8 cellular contexts compared by ENCODE assay signal in genomic region chr15:40100133-40100946, GRCh38. TPM values are rescaled to one million over a fixed set of nuclear protein-coding genes. Genes with fewer than 3 reads are reported as not detected.
DNase-seq lines count a peak whose midpoint lies in the region; ATAC-seq and TF ChIP-seq lines count a peak whose summit lies in the region.

No MANE protein-coding gene starts in this region.

- H3K36me3 ChIP-seq in NT2/D1 (ENCODE audit: insufficient read depth, insufficient read length, low read length) (peaks cover 14% of the 10 kb centered on the region), endodermal cell (ENCODE audit: control insufficient read depth, insufficient read depth, low read length) (peaks cover 28% of the 10 kb centered on the region)

- no peaks in the 10 kb centered on the region for H3K9me3 Mint-ChIP-seq in T-helper 1 cell treated with Interleukin-12 subunit alpha and Interleukin-12 subunit beta and Interleukin-4 antibody, amounts not matched to agents 30 μg/mL and 1 μg/mL, for 36 hours
- H3K9me3 Mint-ChIP-seq in endodermal cell, result no peaks in the 10 kb centered on the region
- H3K9me3 Mint-ChIP-seq in stimulated activated effector memory CD8-positive, alpha-beta T cell treated with anti-CD3 and anti-CD28 coated beads, Interleukin-12 subunit alpha, Interleukin-12 subunit beta, amount 100 ng/mL, for 72 hours, result no peaks in the 10 kb centered on the region

- H3K4me1 ChIP-seq in NT2/D1 (ENCODE audit: insufficient read depth, insufficient read length), result peaks cover 25% of the 10 kb centered on the region
- peaks cover 16% of the 10 kb centered on the region for H3K4me1 ChIP-seq in endodermal cell (ENCODE audit: control insufficient read depth, insufficient read depth, low read length)

- no peak overlapping the region for H3K27ac Mint-ChIP-seq in T-helper 1 cell treated with Interleukin-12 subunit alpha and Interleukin-12 subunit beta and Interleukin-4 antibody, amounts not matched to agents 30 μg/mL and 1 μg/mL, for 36 hours
- peak overlapping the region; percentile 63 for H3K27ac Mint-ChIP-seq in endodermal cell
- peak overlapping the region; percentile 98 for H3K27ac Mint-ChIP-seq in stimulated activated effector memory CD8-positive, alpha-beta T cell treated with anti-CD3 and anti-CD28 coated beads, Interleukin-12 subunit alpha, Interleukin-12 subunit beta, amount 100 ng/mL, for 72 hours

- peak overlapping the region; percentile 25 for H3K4me3 Mint-ChIP-seq in T-helper 1 cell treated with Interleukin-12 subunit alpha and Interleukin-12 subunit beta and Interleukin-4 antibody, amounts not matched to agents 30 μg/mL and 1 μg/mL, for 36 hours
- H3K4me3 Mint-ChIP-seq in endodermal cell, result no peak overlapping the region
- H3K4me3 Mint-ChIP-seq in stimulated activated effector memory CD8-positive, alpha-beta T cell treated with anti-CD3 and anti-CD28 coated beads, Interleukin-12 subunit alpha, Interleukin-12 subunit beta, amount 100 ng/mL, for 72 hours, result peak overlapping the region; percentile 16

- no peak for TF ChIP-seq CTCF in endodermal cell (conservative IDR thresholded peaks at IDR 0.05)

- no peaks in the 10 kb centered on the region for H3K9me3 ChIP-seq in NT2/D1 (ENCODE audit: insufficient read depth, low read length)
- no peaks in the 10 kb centered on the region for H3K9me3 ChIP-seq in endodermal cell (ENCODE audit: control insufficient read depth, low read length)

- H3K36me3 Mint-ChIP-seq in T-helper 1 cell treated with Interleukin-12 subunit alpha and Interleukin-12 subunit beta and Interleukin-4 antibody, amounts not matched to agents 30 μg/mL and 1 μg/mL, for 36 hours (ENCODE audit: low read depth), result peaks cover 29% of the 10 kb centered on the region
- H3K36me3 Mint-ChIP-seq in endodermal cell (ENCODE audit: low read depth), result peaks cover 33% of the 10 kb centered on the region
- peaks cover 26% of the 10 kb centered on the region for H3K36me3 Mint-ChIP-seq in stimulated activated effector memory CD8-positive, alpha-beta T cell treated with anti-CD3 and anti-CD28 coated beads, Interleukin-12 subunit alpha, Interleukin-12 subunit beta, amount 100 ng/mL, for 72 hours

- no peak for DNase-seq in T-helper 1 cell
- no peak for DNase-seq in NT2/D1 (ENCODE audit: low read depth, low spot score)
- no peak for DNase-seq in endodermal cell
- no peak for DNase-seq in stimulated activated effector memory CD8-positive, alpha-beta T cell treated with anti-CD3 and anti-CD28 coated beads, Interleukin-12 subunit alpha, Interleukin-12 subunit beta, amount 100 ng/mL, for 72 hours (ENCODE audit: low spot score in 2 of 2)
- no peak for DNase-seq in SKM-1 (lab: John Stamatoyannopoulos, UW; ENCODE audit: unreplicated experiment)
- DNase-seq in NCI-H2227 (lab: John Stamatoyannopoulos, UW; ENCODE audit: unreplicated experiment), result no peak
- no peak for DNase-seq in NCI-H226

- H3K27me3 ChIP-seq in NT2/D1 (ENCODE audit: insufficient read depth, insufficient read length) (peaks cover 2% of the 10 kb centered on the region), endodermal cell (ENCODE audit: control insufficient read depth, insufficient read depth, low read length, poor library complexity, severe bottlenecking) (no peaks in the 10 kb centered on the region)

- ATAC-seq in stimulated activated effector memory CD8-positive, alpha-beta T cell treated with anti-CD3 and anti-CD28 coated beads, Interleukin-12 subunit alpha, Interleukin-12 subunit beta, amount 100 ng/mL, for 72 hours, result no peak

- H3K9ac ChIP-seq in NT2/D1 (ENCODE audit: insufficient read length, low read depth) (peak overlapping the region; percentile 3), endodermal cell (ENCODE audit: extremely low read depth, low read length, poor library complexity, severe bottlenecking) (no peak overlapping the region)

- 83 to 95% methylated on average over 9 to 13 of the region's 13 CpGs for whole genome bisulfite sequencing in endodermal cell (ENCODE audit: insufficient coverage in 1 of 2, insufficient read length in 1 of 2), 2 experiments

- H3K4me1 Mint-ChIP-seq in T-helper 1 cell treated with Interleukin-12 subunit alpha and Interleukin-12 subunit beta and Interleukin-4 antibody, amounts not matched to agents 30 μg/mL and 1 μg/mL, for 36 hours (ENCODE audit: low read depth), result peaks cover 75% of the 10 kb centered on the region
- peaks cover 63% of the 10 kb centered on the region for H3K4me1 Mint-ChIP-seq in endodermal cell
- H3K4me1 Mint-ChIP-seq in stimulated activated effector memory CD8-positive, alpha-beta T cell treated with anti-CD3 and anti-CD28 coated beads, Interleukin-12 subunit alpha, Interleukin-12 subunit beta, amount 100 ng/mL, for 72 hours, result peaks cover 76% of the 10 kb centered on the region

- H3K27me3 Mint-ChIP-seq in T-helper 1 cell treated with Interleukin-12 subunit alpha and Interleukin-12 subunit beta and Interleukin-4 antibody, amounts not matched to agents 30 μg/mL and 1 μg/mL, for 36 hours (ENCODE audit: low read depth), result peaks cover 9% of the 10 kb centered on the region
- no peaks in the 10 kb centered on the region for H3K27me3 Mint-ChIP-seq in endodermal cell (ENCODE audit: insufficient read depth)

- H3K27ac ChIP-seq in endodermal cell (ENCODE audit: low read depth, low read length), result no peak overlapping the region

- H3K4me3 ChIP-seq in NT2/D1 (ENCODE audit: insufficient read length, low read depth) (no peak overlapping the region), endodermal cell (ENCODE audit: low read length) (no peak overlapping the region)

RNA-seq across cellular contexts. Expression of gene BMF, which starts 8.3 kb away (rescaled TPM):
- total RNA-seq in endodermal cell, result 10 to 100 TPM; 48.3 to 53.5 TPM
- 42.5 TPM for polyA plus RNA-seq in endodermal cell (2013, experiment 1 of 2)
- polyA plus RNA-seq in endodermal cell (2013, experiment 2 of 2), result 44.3 TPM
